Comparison of ENCODE assay signal across 14 cellular contexts in genomic region chr7:22662031-22662430, GRCh38.
DNase-seq lines count a peak whose midpoint lies in the region; ATAC-seq and TF ChIP-seq lines count a peak whose summit lies in the region.
"Had no signal": no experiment of that assay in that cellular context is flagged by ENCODE, and none has a peak within 500 bp of the region (broad histone marks: within the 10 kb centered on the region; RNA-seq: fewer than 3 reads in every experiment).

No MANE protein-coding gene starts in this region.

- H3K36me3 ChIP-seq in BLaER1 treated with 17β-estradiol and CSF1 and Interleukin-3, amounts not matched to agents 10 nM and 100 nM: no peaks in the 10 kb centered on the region
- H3K36me3 ChIP-seq in SK-N-SH (replicated peaks in 1 of 2; ENCODE audit: control insufficient read depth in 1 of 2, insufficient read depth in 2 of 2, low read length in 1 of 2) (no peaks in the 10 kb centered on the region), neuronal stem cell (replicated peaks in 1 of 2; ENCODE audit: control insufficient read depth in 2 of 2, insufficient read depth in 2 of 2, low read length in 2 of 2) (no peaks in the 10 kb centered on the region)
- H3K36me3 ChIP-seq: Peyer's patch had no signal

- H3K27ac ChIP-seq in BLaER1 treated with 17β-estradiol and CSF1 and Interleukin-3, amounts not matched to agents 10 nM and 100 nM: peak overlapping the region in 8 of 11 experiments; percentile 12 to 97 (median 80); a peak in 13 of 22 replicates
- H3K27ac ChIP-seq in SK-N-SH (ENCODE audit: low read depth in 2 of 2, low read length in 1 of 2) (no peak overlapping the region), neuronal stem cell (replicated peaks; ENCODE audit: low read length) (no peak overlapping the region)
- H3K27ac ChIP-seq: skin epidermis had no signal

- H3F3A ChIP-seq in SK-N-SH (replicated peaks; ENCODE audit: insufficient read depth): peaks cover 18% of the 10 kb centered on the region

- no peaks in the 10 kb centered on the region for H3K9me2 ChIP-seq in SK-N-SH

- H2BK12ac ChIP-seq in neuronal stem cell (ENCODE audit: low read length): no peak overlapping the region

- no peak overlapping the region for H2BK5ac ChIP-seq in neuronal stem cell (ENCODE audit: low read length)

- H3K23ac ChIP-seq in neuronal stem cell (ENCODE audit: low read depth, low read length, poor library complexity): no peak overlapping the region

- no peak for TF ChIP-seq RAD21 in SK-N-SH (IDR thresholded peaks at IDR 0.05; ENCODE audit: low read length)

- no peak for TF ChIP-seq CTCF in SK-N-SH (IDR thresholded peaks at IDR 0.05)

- H2AK5ac ChIP-seq in neuronal stem cell (ENCODE audit: low read depth, low read length): no peak overlapping the region

- no peak overlapping the region for H3K14ac ChIP-seq in neuronal stem cell (ENCODE audit: low read length)

- H2BK15ac ChIP-seq in neuronal stem cell (ENCODE audit: low read length): no peak overlapping the region

- H3K4me1 ChIP-seq in BLaER1 treated with 17β-estradiol and CSF1 and Interleukin-3, amounts not matched to agents 10 nM and 100 nM: peaks cover 14 to 100% (median 36%) of the 10 kb centered on the region in 10 experiments
- H3K4me1 ChIP-seq in SK-N-SH (ENCODE audit: control insufficient read depth in 1 of 2, insufficient read depth in 2 of 2, low read depth in 1 of 2, low read length in 1 of 2) (peaks cover 0 to 13% of the 10 kb centered on the region in 2 experiments; a peak in 1 of 4 replicates), neuronal stem cell (ENCODE audit: control insufficient read depth in 2 of 2, insufficient read depth in 1 of 2, low read depth in 1 of 2, low read length in 2 of 2) (no peaks in the 10 kb centered on the region)
- H3K4me1 ChIP-seq: Peyer's patch had no signal

- DNase-seq in dermis blood vessel endothelial cell (peak; percentile 26), SK-N-SH (no peak), NCI-H1092 (lab: John Stamatoyannopoulos, UW) (no peak), neuronal stem cell (ENCODE audit: low spot score) (no peak)
- DNase-seq: activated CD4-positive, alpha-beta T cell treated with anti-CD3 and anti-CD28 coated beads for 1 hour; head of caudate nucleus; NCI-H1436; Peyer's patch; stimulated activated naive CD4-positive, alpha-beta T cell had no signal

- no peaks in the 10 kb centered on the region for H3K79me1 ChIP-seq in neuronal stem cell (ENCODE audit: low read depth, low read length)

- ATAC-seq in GM18909 (IDR thresholded peaks at IDR 0.05; ENCODE audit: poor library complexity, unreplicated experiment): peak; percentile 46
- peak; percentile 34 for ATAC-seq in HG03175 (IDR thresholded peaks at IDR 0.05; ENCODE audit: unreplicated experiment)
- ATAC-seq in HG03139 (IDR thresholded peaks at IDR 0.05; ENCODE audit: unreplicated experiment): no peak

- TF ChIP-seq EP300 in SK-N-SH (IDR thresholded peaks at IDR 0.05; ENCODE audit: borderline replicate concordance in 1 of 2, low read depth in 1 of 2, low read length in 1 of 2): no peak

- H3K4ac ChIP-seq in neuronal stem cell (ENCODE audit: low read length): no peak overlapping the region

- H3K4me2 ChIP-seq in BLaER1 treated with 17β-estradiol and CSF1 and Interleukin-3, amounts not matched to agents 10 nM and 100 nM: peak overlapping the region; percentile 49 to 93 (median 71)
- H3K4me2 ChIP-seq in SK-N-SH: no peak overlapping the region
- no peak overlapping the region for H3K4me2 ChIP-seq in neuronal stem cell (ENCODE audit: insufficient read depth, low read length, poor library complexity, severe bottlenecking)

- no peak overlapping the region for H4K91ac ChIP-seq in neuronal stem cell (ENCODE audit: low read depth, low read length, poor library complexity)

- H3K18ac ChIP-seq in neuronal stem cell (ENCODE audit: low read length): no peak overlapping the region

- H3K9ac ChIP-seq in BLaER1 treated with 17β-estradiol and CSF1 and Interleukin-3, amounts not matched to agents 10 nM and 100 nM: peak overlapping the region in 5 of 11 experiments; percentile 62 to 85 (median 70); a peak in 9 of 22 replicates
- no peak overlapping the region for H3K9ac ChIP-seq in SK-N-SH
- H3K9ac ChIP-seq in neuronal stem cell (ENCODE audit: low read depth, low read length, poor library complexity): no peak overlapping the region

- no peak overlapping the region for H2BK120ac ChIP-seq in neuronal stem cell (ENCODE audit: low read depth, low read length)

- no peaks in the 10 kb centered on the region for H3K79me2 ChIP-seq in SK-N-SH (ENCODE audit: insufficient read depth)

- H3K27me3 ChIP-seq in BLaER1 treated with 17β-estradiol and CSF1 and Interleukin-3, amounts not matched to agents 10 nM and 100 nM: no peaks in the 10 kb centered on the region
- H3K27me3 ChIP-seq in SK-N-SH (ENCODE audit: insufficient read depth) (peaks cover 4% of the 10 kb centered on the region; the same call in 1 of the 2 replicates), neuronal stem cell (ENCODE audit: control insufficient read depth in 3 of 3, insufficient read depth in 3 of 3, low read depth in 1 of 3, low read length in 3 of 3) (no peaks in the 10 kb centered on the region)
- H3K27me3 ChIP-seq: Peyer's patch had no signal

- CTCF ChIA-PET in SK-N-SH (lab: Yijun Ruan, JAX): interaction anchor here (1.0 kb wide), 1 partner anchor 8 kb away, joined by 3 read pairs; no protein-coding TSS in a partner anchor

- H2AFZ ChIP-seq in SK-N-SH (ENCODE audit: low read depth) (no peak overlapping the region), neuronal stem cell (ENCODE audit: low read length) (no peak overlapping the region)

- H4K20me1 ChIP-seq in BLaER1 treated with 17β-estradiol and CSF1 and Interleukin-3, amounts not matched to agents 10 nM and 100 nM: no peaks in the 10 kb centered on the region
- H4K20me1 ChIP-seq in SK-N-SH (ENCODE audit: insufficient read depth): no peaks in the 10 kb centered on the region

- H3K9me3 ChIP-seq in BLaER1 treated with 17β-estradiol and CSF1 and Interleukin-3, amounts not matched to agents 10 nM and 100 nM (replicated peaks in 1 of 11): peaks cover 0 to 39% (median 19%) of the 10 kb centered on the region in 11 experiments; a peak in 16 of 22 replicates
- H3K9me3 ChIP-seq in SK-N-SH: no peaks in the 10 kb centered on the region
- no peaks in the 10 kb centered on the region for H3K9me3 ChIP-seq in neuronal stem cell (replicated peaks in 1 of 2; ENCODE audit: control insufficient read depth in 2 of 2, insufficient read depth in 1 of 2, low read depth in 1 of 2, low read length in 2 of 2)
- H3K9me3 ChIP-seq: Peyer's patch had no signal

- POLR2A ChIA-PET in SK-N-SH (lab: Yijun Ruan, JAX): no interaction called here

- no peak overlapping the region for H4K8ac ChIP-seq in neuronal stem cell (ENCODE audit: low read depth, low read length)

- H3K4me3 ChIP-seq in BLaER1 treated with 17β-estradiol and CSF1 and Interleukin-3, amounts not matched to agents 10 nM and 100 nM: peak overlapping the region in 1 of 10 experiments; percentile 25; a peak in 2 of 20 replicates
- H3K4me3 ChIP-seq in SK-N-SH (ENCODE audit: low read depth in 2 of 2, low read length in 1 of 2) (no peak overlapping the region), neuronal stem cell (ENCODE audit: low read length in 2 of 2) (no peak overlapping the region)
- H3K4me3 ChIP-seq: Peyer's patch, skin epidermis had no signal

TF ChIP-seq in SK-N-SH, 30 proteins besides CTCF, POLR2A, EP300 and RAD21 (continues in another document):
- TF ChIP-seq FOXJ3 (CRISPR knock-in tag; IDR thresholded peaks at IDR 0.05): no peak
- TF ChIP-seq NFIC (IDR thresholded peaks at IDR 0.05; ENCODE audit: borderline replicate concordance): no peak
- no peak for TF ChIP-seq ZBTB33 (IDR thresholded peaks at IDR 0.05; ENCODE audit: borderline replicate concordance, low read depth)
- TF ChIP-seq RCOR1 (IDR thresholded peaks at IDR 0.05; ENCODE audit: low read length): no peak
- no peak for TF ChIP-seq USF2 (IDR thresholded peaks at IDR 0.05; ENCODE audit: borderline replicate concordance, low read depth, low read length)
- TF ChIP-seq GABPA (IDR thresholded peaks at IDR 0.05; ENCODE audit: low read depth): no peak
- TF ChIP-seq MEF2A (IDR thresholded peaks at IDR 0.05; ENCODE audit: borderline replicate concordance, low read depth): no peak
- TF ChIP-seq ELF1 (IDR thresholded peaks at IDR 0.05): no peak
- no peak for TF ChIP-seq TEAD4 (IDR thresholded peaks at IDR 0.05; ENCODE audit: borderline replicate concordance, insufficient read depth)
- TF ChIP-seq CHD2 (IDR thresholded peaks at IDR 0.05; ENCODE audit: low read length, partially characterized antibody): no peak
- TF ChIP-seq TCF12 (IDR thresholded peaks at IDR 0.05): no peak
- no peak for TF ChIP-seq SMC3 (IDR thresholded peaks at IDR 0.05; ENCODE audit: low read depth, low read length)
- no peak for TF ChIP-seq NRF1 (IDR thresholded peaks at IDR 0.05; ENCODE audit: low read depth, low read length)

Comparison
In these comparisons a context has a peak if more than half of its experiments do, and no peak if none do; other contexts are left out.
1. H3K27ac ChIP-seq: peak in BLaER1 treated with 17β-estradiol and CSF1 and Interleukin-3, amounts not matched to agents 10 nM and 100 nM (8 of 11); none in SK-N-SH (0 of 2) and neuronal stem cell (single experiment).
2. H3K4me2 ChIP-seq: peak in BLaER1 treated with 17β-estradiol and CSF1 and Interleukin-3, amounts not matched to agents 10 nM and 100 nM (11 of 11); none in SK-N-SH (single experiment) and neuronal stem cell (single experiment).